1 cellular context compared by ENCODE assay signal in genomic region chr20:35771689-35772562, GRCh38.
TF ChIP-seq lines count a peak whose summit lies in the region.

Gene PHF20, plus strand, starts transcription at chr20:35772015. Its CDS starts 29,508 bp downstream, at chr20:35801523.

TF ChIP-seq in HepG2, 621 proteins besides CTCF, POLR2A, EP300 and RAD21 (continued from another document and continues in another):
- peak; percentile 86 for TF ChIP-seq GMEB1 (CRISPR knock-in tag; IDR thresholded peaks at IDR 0.05; ENCODE audit: borderline replicate concordance)
- TF ChIP-seq, protein P1, sequence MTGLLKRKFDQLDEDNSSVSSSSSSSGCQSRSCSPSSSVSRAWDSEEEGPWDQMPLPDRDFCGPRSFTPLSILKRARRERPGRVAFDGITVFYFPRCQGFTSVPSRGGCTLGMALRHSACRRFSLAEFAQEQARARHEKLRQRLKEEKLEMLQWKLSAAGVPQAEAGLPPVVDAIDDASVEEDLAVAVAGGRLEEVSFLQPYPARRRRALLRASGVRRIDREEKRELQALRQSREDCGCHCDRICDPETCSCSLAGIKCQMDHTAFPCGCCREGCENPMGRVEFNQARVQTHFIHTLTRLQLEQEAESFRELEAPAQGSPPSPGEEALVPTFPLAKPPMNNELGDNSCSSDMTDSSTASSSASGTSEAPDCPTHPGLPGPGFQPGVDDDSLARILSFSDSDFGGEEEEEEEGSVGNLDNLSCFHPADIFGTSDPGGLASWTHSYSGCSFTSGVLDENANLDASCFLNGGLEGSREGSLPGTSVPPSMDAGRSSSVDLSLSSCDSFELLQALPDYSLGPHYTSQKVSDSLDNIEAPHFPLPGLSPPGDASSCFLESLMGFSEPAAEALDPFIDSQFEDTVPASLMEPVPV (CRISPR knock-in tag; IDR thresholded peaks at IDR 0.05), result peak; percentile 95
- TF ChIP-seq ZNF468 (CRISPR knock-in tag; IDR thresholded peaks at IDR 0.05), result peak; percentile 97; the same call in 1 of the 2 replicates
- TF ChIP-seq SMAD3 (CRISPR knock-in tag; IDR thresholded peaks at IDR 0.05), result peak; percentile 62
- TF ChIP-seq ATF6 (CRISPR knock-in tag; conservative IDR thresholded peaks at IDR 0.05), result 0 out of 2 replicates have a peak, but pooled peaks have one; percentile 40
- TF ChIP-seq PATZ1 (CRISPR knock-in tag; IDR thresholded peaks at IDR 0.05), result peak; percentile 78
- peak; percentile 41; the same call in 1 of the 2 replicates for TF ChIP-seq RBAK (CRISPR knock-in tag; IDR thresholded peaks at IDR 0.05)
- TF ChIP-seq, protein P2, sequence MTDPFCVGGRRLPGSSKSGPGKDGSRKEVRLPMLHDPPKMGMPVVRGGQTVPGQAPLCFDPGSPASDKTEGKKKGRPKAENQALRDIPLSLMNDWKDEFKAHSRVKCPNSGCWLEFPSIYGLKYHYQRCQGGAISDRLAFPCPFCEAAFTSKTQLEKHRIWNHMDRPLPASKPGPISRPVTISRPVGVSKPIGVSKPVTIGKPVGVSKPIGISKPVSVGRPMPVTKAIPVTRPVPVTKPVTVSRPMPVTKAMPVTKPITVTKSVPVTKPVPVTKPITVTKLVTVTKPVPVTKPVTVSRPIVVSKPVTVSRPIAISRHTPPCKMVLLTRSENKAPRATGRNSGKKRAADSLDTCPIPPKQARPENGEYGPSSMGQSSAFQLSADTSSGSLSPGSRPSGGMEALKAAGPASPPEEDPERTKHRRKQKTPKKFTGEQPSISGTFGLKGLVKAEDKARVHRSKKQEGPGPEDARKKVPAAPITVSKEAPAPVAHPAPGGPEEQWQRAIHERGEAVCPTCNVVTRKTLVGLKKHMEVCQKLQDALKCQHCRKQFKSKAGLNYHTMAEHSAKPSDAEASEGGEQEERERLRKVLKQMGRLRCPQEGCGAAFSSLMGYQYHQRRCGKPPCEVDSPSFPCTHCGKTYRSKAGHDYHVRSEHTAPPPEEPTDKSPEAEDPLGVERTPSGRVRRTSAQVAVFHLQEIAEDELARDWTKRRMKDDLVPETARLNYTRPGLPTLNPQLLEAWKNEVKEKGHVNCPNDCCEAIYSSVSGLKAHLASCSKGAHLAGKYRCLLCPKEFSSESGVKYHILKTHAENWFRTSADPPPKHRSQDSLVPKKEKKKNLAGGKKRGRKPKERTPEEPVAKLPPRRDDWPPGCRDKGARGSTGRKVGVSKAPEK (CRISPR knock-in tag; IDR thresholded peaks at IDR 0.05; ENCODE audit: borderline replicate concordance), result peak; percentile 96; the same call in 1 of the 2 replicates
- TF ChIP-seq ZNF17 (CRISPR knock-in tag; IDR thresholded peaks at IDR 0.05), result no peak
- peak; percentile 56 for TF ChIP-seq BCL6 (CRISPR knock-in tag; IDR thresholded peaks at IDR 0.05)
- no peak for TF ChIP-seq SETDB1 (CRISPR knock-in tag; IDR thresholded peaks at IDR 0.05; ENCODE audit: borderline replicate concordance)
- TF ChIP-seq, protein P3, sequence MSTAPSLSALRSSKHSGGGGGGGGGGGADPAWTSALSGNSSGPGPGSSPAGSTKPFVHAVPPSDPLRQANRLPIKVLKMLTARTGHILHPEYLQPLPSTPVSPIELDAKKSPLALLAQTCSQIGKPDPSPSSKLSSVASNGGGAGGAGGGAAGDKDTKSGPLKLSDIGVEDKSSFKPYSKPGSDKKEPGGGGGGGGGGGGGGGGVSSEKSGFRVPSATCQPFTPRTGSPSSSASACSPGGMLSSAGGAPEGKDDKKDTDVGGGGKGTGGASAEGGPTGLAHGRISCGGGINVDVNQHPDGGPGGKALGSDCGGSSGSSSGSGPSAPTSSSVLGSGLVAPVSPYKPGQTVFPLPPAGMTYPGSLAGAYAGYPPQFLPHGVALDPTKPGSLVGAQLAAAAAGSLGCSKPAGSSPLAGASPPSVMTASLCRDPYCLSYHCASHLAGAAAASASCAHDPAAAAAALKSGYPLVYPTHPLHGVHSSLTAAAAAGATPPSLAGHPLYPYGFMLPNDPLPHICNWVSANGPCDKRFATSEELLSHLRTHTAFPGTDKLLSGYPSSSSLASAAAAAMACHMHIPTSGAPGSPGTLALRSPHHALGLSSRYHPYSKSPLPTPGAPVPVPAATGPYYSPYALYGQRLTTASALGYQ (CRISPR knock-in tag; IDR thresholded peaks at IDR 0.05), result peak; percentile 61
- TF ChIP-seq ZNF382 (CRISPR knock-in tag; IDR thresholded peaks at IDR 0.05; ENCODE audit: borderline replicate concordance), result no peak
- peak; percentile 59; the same call in 1 of the 2 replicates for TF ChIP-seq ZNF205 (CRISPR knock-in tag; IDR thresholded peaks at IDR 0.05)
- peak; percentile 76 for TF ChIP-seq ELF3 (CRISPR knock-in tag; IDR thresholded peaks at IDR 0.05)
- peak; percentile 68 for TF ChIP-seq PHF21A (CRISPR knock-in tag; IDR thresholded peaks at IDR 0.05)
- TF ChIP-seq SCMH1 (CRISPR knock-in tag; IDR thresholded peaks at IDR 0.05; ENCODE audit: borderline replicate concordance), result no peak
- TF ChIP-seq TBL1XR1 (IDR thresholded peaks at IDR 0.05; ENCODE audit: borderline replicate concordance, low read length, partially characterized antibody), result peak; percentile 63
- TF ChIP-seq DNMT1 (CRISPR knock-in tag; IDR thresholded peaks at IDR 0.05), result peak; percentile 18
- TF ChIP-seq ZNF580 (CRISPR knock-in tag; IDR thresholded peaks at IDR 0.05; ENCODE audit: borderline replicate concordance, low read depth), result peak; percentile 85; the same call in 1 of the 2 replicates
- TF ChIP-seq MYC (CRISPR knock-in tag; IDR thresholded peaks at IDR 0.05; ENCODE audit: borderline replicate concordance), result peak; percentile 95
- TF ChIP-seq SP5 (CRISPR knock-in tag; IDR thresholded peaks at IDR 0.05; ENCODE audit: borderline replicate concordance, low read depth), result peak; percentile 89
- TF ChIP-seq, protein P4, sequence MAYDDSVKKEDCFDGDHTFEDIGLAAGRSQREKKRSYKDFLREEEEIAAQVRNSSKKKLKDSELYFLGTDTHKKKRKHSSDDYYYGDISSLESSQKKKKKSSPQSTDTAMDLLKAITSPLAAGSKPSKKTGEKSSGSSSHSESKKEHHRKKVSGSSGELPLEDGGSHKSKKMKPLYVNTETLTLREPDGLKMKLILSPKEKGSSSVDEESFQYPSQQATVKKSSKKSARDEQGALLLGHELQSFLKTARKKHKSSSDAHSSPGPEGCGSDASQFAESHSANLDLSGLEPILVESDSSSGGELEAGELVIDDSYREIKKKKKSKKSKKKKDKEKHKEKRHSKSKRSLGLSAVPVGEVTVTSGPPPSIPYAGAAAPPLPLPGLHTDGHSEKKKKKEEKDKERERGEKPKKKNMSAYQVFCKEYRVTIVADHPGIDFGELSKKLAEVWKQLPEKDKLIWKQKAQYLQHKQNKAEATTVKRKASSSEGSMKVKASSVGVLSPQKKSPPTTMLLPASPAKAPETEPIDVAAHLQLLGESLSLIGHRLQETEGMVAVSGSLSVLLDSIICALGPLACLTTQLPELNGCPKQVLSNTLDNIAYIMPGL (CRISPR knock-in tag; IDR thresholded peaks at IDR 0.05; ENCODE audit: borderline replicate concordance in 1 of 2, low read depth in 1 of 2), result peak; percentile 69 to 76; a peak in 3 of 4 replicates
- TF ChIP-seq, protein P5, sequence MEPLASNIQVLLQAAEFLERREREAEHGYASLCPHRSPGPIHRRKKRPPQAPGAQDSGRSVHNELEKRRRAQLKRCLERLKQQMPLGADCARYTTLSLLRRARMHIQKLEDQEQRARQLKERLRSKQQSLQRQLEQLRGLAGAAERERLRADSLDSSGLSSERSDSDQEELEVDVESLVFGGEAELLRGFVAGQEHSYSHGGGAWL (CRISPR knock-in tag; IDR thresholded peaks at IDR 0.05), result peak; percentile 94
- no peak for TF ChIP-seq NFRKB (IDR thresholded peaks at IDR 0.05)
- TF ChIP-seq FOXO1 (CRISPR knock-in tag; IDR thresholded peaks at IDR 0.05), result peak; percentile 65
- no peak; the same call in 1 of the 2 replicates for TF ChIP-seq ZNF678 (CRISPR knock-in tag; IDR thresholded peaks at IDR 0.05)
- TF ChIP-seq NKX3-1 (CRISPR knock-in tag; IDR thresholded peaks at IDR 0.05), result peak; percentile 81; the same call in 1 of the 2 replicates
- TF ChIP-seq ZNF180 (CRISPR knock-in tag; IDR thresholded peaks at IDR 0.05; ENCODE audit: borderline replicate concordance, low read depth), result peak; percentile 92; the same call in 1 of the 2 replicates
- peak; percentile 78; the same call in 1 of the 2 replicates for TF ChIP-seq ZNF317 (CRISPR knock-in tag; IDR thresholded peaks at IDR 0.05)
- TF ChIP-seq, protein P6, sequence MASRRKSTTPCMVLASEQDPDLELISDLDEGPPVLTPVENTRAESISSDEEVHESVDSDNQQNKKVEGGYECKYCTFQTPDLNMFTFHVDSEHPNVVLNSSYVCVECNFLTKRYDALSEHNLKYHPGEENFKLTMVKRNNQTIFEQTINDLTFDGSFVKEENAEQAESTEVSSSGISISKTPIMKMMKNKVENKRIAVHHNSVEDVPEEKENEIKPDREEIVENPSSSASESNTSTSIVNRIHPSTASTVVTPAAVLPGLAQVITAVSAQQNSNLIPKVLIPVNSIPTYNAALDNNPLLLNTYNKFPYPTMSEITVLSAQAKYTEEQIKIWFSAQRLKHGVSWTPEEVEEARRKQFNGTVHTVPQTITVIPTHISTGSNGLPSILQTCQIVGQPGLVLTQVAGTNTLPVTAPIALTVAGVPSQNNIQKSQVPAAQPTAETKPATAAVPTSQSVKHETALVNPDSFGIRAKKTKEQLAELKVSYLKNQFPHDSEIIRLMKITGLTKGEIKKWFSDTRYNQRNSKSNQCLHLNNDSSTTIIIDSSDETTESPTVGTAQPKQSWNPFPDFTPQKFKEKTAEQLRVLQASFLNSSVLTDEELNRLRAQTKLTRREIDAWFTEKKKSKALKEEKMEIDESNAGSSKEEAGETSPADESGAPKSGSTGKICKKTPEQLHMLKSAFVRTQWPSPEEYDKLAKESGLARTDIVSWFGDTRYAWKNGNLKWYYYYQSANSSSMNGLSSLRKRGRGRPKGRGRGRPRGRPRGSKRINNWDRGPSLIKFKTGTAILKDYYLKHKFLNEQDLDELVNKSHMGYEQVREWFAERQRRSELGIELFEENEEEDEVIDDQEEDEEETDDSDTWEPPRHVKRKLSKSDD (CRISPR knock-in tag; IDR thresholded peaks at IDR 0.05; ENCODE audit: low read depth), result peak; percentile 99
- TF ChIP-seq ZFP82 (CRISPR knock-in tag; IDR thresholded peaks at IDR 0.05; ENCODE audit: borderline replicate concordance), result 0 out of 2 replicates have a peak, but pooled peaks have one; percentile 69
- peak; percentile 50 for TF ChIP-seq NFE2 (CRISPR knock-in tag; IDR thresholded peaks at IDR 0.05)
- TF ChIP-seq ARNT (IDR thresholded peaks at IDR 0.05), result no peak
